Comparison of ENCODE assay signal across 15 cellular contexts in genomic region chr6:134146268-134147032, GRCh38.
DNase-seq lines count a peak whose midpoint lies in the region; ATAC-seq and TF ChIP-seq lines count a peak whose summit lies in the region.
"Had no signal": no experiment of that assay in that cellular context is flagged by ENCODE, and none has a peak within 500 bp of the region (broad histone marks: within the 10 kb centered on the region; RNA-seq: fewer than 3 reads in every experiment).

No MANE protein-coding gene starts in this region.

- CTCF ChIA-PET in SK-N-SH (lab: Yijun Ruan, JAX) = interaction anchor here (0.9 to 2.2 kb wide), 3 partner anchors 10 to 677 kb away, joined by 3 to 12 read pairs (median 6); no protein-coding TSS in a partner anchor

- H3K36me3 ChIP-seq in SK-N-SH (replicated peaks in 1 of 2; ENCODE audit: control insufficient read depth in 1 of 2, insufficient read depth in 2 of 2, low read length in 1 of 2) (no peaks in the 10 kb centered on the region), brain microvascular endothelial cell (replicated peaks) (no peaks in the 10 kb centered on the region), skeletal muscle satellite cell (ENCODE audit: insufficient read depth, low read length) (no peaks in the 10 kb centered on the region), esophagus squamous epithelium (no peaks in the 10 kb centered on the region)
- H3K36me3 ChIP-seq: BLaER1 had no signal

- H3K27ac ChIP-seq in SK-N-SH (ENCODE audit: low read depth in 2 of 2, low read length in 1 of 2) (no peak overlapping the region), brain microvascular endothelial cell (peak overlapping the region; percentile 9), esophagus squamous epithelium (no peak overlapping the region)
- H3K27ac ChIP-seq: BLaER1 had no signal

- H3K9me3 ChIP-seq in SK-N-SH (no peaks in the 10 kb centered on the region), skeletal muscle satellite cell (replicated peaks; ENCODE audit: low read length) (no peaks in the 10 kb centered on the region), esophagus squamous epithelium (no peaks in the 10 kb centered on the region)
- H3K9me3 ChIP-seq: BLaER1 had no signal

- H3K9me2 ChIP-seq in SK-N-SH = no peaks in the 10 kb centered on the region

- TF ChIP-seq CTCF in SK-N-SH (IDR thresholded peaks at IDR 0.05) (no peak), brain microvascular endothelial cell (IDR thresholded peaks at IDR 0.05; ENCODE audit: low read depth, low read length, missing control alignments) (no peak), fibroblast of the aortic adventitia (IDR thresholded peaks at IDR 0.05; ENCODE audit: insufficient read depth, low read length) (no peak), esophagus squamous epithelium (IDR thresholded peaks at IDR 0.05) (no peak)

- intact Hi-C loops in esophagus squamous epithelium (cut with DNase I) = no loop called here

- no peak for DNase-seq in SK-N-SH
- no peak for DNase-seq in brain microvascular endothelial cell
- peak; percentile 79 for DNase-seq in fibroblast of the aortic adventitia (ENCODE audit: low read depth)
- no peak for DNase-seq in medulla oblongata (ENCODE audit: extremely low spot score)
- no peak for DNase-seq in esophagus squamous epithelium (lab: John Stamatoyannopoulos, UW)
- DNase-seq: 8988T; CD8-positive, alpha-beta T cell; DND-41; NCI-H1092; NCI-H2081 treated with DMSO at 0.1 percent for 48 hours had no signal

- no peaks in the 10 kb centered on the region for H4K20me1 ChIP-seq in SK-N-SH (ENCODE audit: insufficient read depth)
- H4K20me1 ChIP-seq: BLaER1 had no signal

- WGBS in SK-N-SH (ENCODE audit: low lambda C conversion rate) = 90% methylated on average over 6 of the region's 7 CpGs
- WGBS in esophagus squamous epithelium, 2 donors = 82 to 85% methylated on average over 5 to 7 of the region's 7 CpGs

- H3K4me2 ChIP-seq in SK-N-SH = no peak overlapping the region
- H3K4me2 ChIP-seq in skeletal muscle satellite cell (ENCODE audit: low read length) = peak overlapping the region; percentile 54
- H3K4me2 ChIP-seq: BLaER1 had no signal

- TF ChIP-seq EP300 in SK-N-SH (IDR thresholded peaks at IDR 0.05; ENCODE audit: borderline replicate concordance in 1 of 2, low read depth in 1 of 2, low read length in 1 of 2) = no peak

- H3K4me1 ChIP-seq in SK-N-SH (ENCODE audit: control insufficient read depth in 1 of 2, insufficient read depth in 2 of 2, low read depth in 1 of 2, low read length in 1 of 2) (no peaks in the 10 kb centered on the region; a peak in 1 of 4 replicates), skeletal muscle satellite cell (ENCODE audit: control insufficient read depth, insufficient read depth, low read length) (peaks cover 14% of the 10 kb centered on the region), esophagus squamous epithelium (no peaks in the 10 kb centered on the region)

- H3K9ac ChIP-seq in SK-N-SH = no peak overlapping the region
- peak overlapping the region; percentile 29 for H3K9ac ChIP-seq in skeletal muscle satellite cell (ENCODE audit: low read depth, low read length)
- H3K9ac ChIP-seq: BLaER1 had no signal

- H3K27me3 ChIP-seq in SK-N-SH (ENCODE audit: insufficient read depth) = no peaks in the 10 kb centered on the region
- no peaks in the 10 kb centered on the region for H3K27me3 ChIP-seq in brain microvascular endothelial cell (replicated peaks)
- no peaks in the 10 kb centered on the region for H3K27me3 ChIP-seq in skeletal muscle satellite cell (ENCODE audit: control insufficient read depth, insufficient read depth, low read length)
- no peaks in the 10 kb centered on the region for H3K27me3 ChIP-seq in esophagus squamous epithelium
- H3K27me3 ChIP-seq: BLaER1 had no signal

- TF ChIP-seq RAD21 in SK-N-SH (IDR thresholded peaks at IDR 0.05; ENCODE audit: low read length) = no peak

- H3K4me3 ChIP-seq in SK-N-SH (ENCODE audit: low read depth in 2 of 2, low read length in 1 of 2) = no peak overlapping the region
- H3K4me3 ChIP-seq in brain microvascular endothelial cell (ENCODE audit: low read depth, low read length) = no peak overlapping the region
- H3K4me3 ChIP-seq in fibroblast of the aortic adventitia (ENCODE audit: low read depth, low read length) = no peak overlapping the region
- no peak overlapping the region for H3K4me3 ChIP-seq in skeletal muscle satellite cell (ENCODE audit: low read length)
- no peak overlapping the region for H3K4me3 ChIP-seq in esophagus squamous epithelium
- H3K4me3 ChIP-seq: BLaER1, GM12878 had no signal

- H3F3A ChIP-seq in SK-N-SH (replicated peaks; ENCODE audit: insufficient read depth) = no peaks in the 10 kb centered on the region

- in situ Hi-C loops in brain microvascular endothelial cell (cut with HindIII; ENCODE audit: low pct_ligation_motif_present, low sequenced_read_pairs) = no loop called here

- H3K79me2 ChIP-seq in SK-N-SH (ENCODE audit: insufficient read depth) = no peaks in the 10 kb centered on the region

- no peak for ATAC-seq in SK-N-SH treated with all-trans-retinoic acid at 6 μM for 48 hours
- ATAC-seq in HG03354 (IDR thresholded peaks at IDR 0.05; ENCODE audit: poor library complexity, severe bottlenecking, unreplicated experiment) = no peak
- ATAC-seq: CD8-positive, alpha-beta T cell had no signal

- no peak for TF ChIP-seq POLR2A in esophagus squamous epithelium (IDR thresholded peaks at IDR 0.05)

- H2AFZ ChIP-seq in SK-N-SH (ENCODE audit: low read depth) = peak overlapping the region; percentile 10; the same call in 1 of the 2 replicates

- POLR2A ChIA-PET in SK-N-SH (lab: Yijun Ruan, JAX) = no interaction called here

TF ChIP-seq in SK-N-SH, 30 proteins besides CTCF, POLR2A, EP300 and RAD21:
- no peak for TF ChIP-seq JUND (IDR thresholded peaks at IDR 0.05)

TF ChIP-seq in SK-N-SH treated with all-trans-retinoic acid at 6 μM for 48 hours, 23 proteins besides CTCF, POLR2A, EP300 and RAD21:
- TF ChIP-seq ZNF8 (CRISPR knock-in tag; IDR thresholded peaks at IDR 0.05) (no peak), ZC3H10 (CRISPR knock-in tag; IDR thresholded peaks at IDR 0.05) (no peak), TSHZ2 (CRISPR knock-in tag; IDR thresholded peaks at IDR 0.05) (no peak), ESRRG (CRISPR knock-in tag; IDR thresholded peaks at IDR 0.05) (no peak), ZNF565 (CRISPR knock-in tag; conservative IDR thresholded peaks at IDR 0.05; ENCODE audit: low read depth) (no peak), GLIS3 (CRISPR knock-in tag; IDR thresholded peaks at IDR 0.05) (no peak), ARNTL (CRISPR knock-in tag; IDR thresholded peaks at IDR 0.05; ENCODE audit: borderline replicate concordance, low read depth) (no peak)
